23 cellular contexts compared by ENCODE assay signal in the genomic region with DNA sequence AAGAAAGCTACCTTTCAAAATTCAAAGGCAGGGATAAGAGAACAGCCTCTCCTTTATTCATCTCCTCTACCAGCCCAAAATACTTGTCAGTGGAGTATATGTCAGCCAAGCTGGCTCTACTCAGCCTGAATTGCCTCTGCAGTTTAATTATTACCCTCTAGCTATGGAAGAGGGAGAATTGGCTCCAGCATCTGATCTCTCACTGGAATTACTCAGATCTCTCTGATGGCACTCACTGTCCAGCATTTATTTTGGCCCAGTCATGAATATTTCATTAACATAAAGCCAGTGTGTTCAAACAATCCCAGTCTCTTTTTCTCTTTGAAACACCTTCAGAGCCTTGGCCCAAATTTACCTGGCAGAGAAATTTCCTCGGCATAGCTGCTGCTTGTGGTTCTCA. TPM values are rescaled to one million over a fixed set of nuclear protein-coding genes. Genes with fewer than 3 reads are reported as not detected.
DNase-seq lines count a peak whose midpoint lies in the region; ATAC-seq and TF ChIP-seq lines count a peak whose summit lies in the region.
"Had no signal": no experiment of that assay in that cellular context is flagged by ENCODE, and none has a peak within 500 bp of the region (broad histone marks: within the 10 kb centered on the region; RNA-seq: fewer than 3 reads in every experiment).

No MANE protein-coding gene starts in this region.

- no peak for ATAC-seq in psoas muscle
- no peak for ATAC-seq in HG02571 (IDR thresholded peaks at IDR 0.05; ENCODE audit: unreplicated experiment)
- ATAC-seq: A549, GM12878, GM23338, HCT116 had no signal

- H3K9me3 ChIP-seq in breast epithelium (no peaks in the 10 kb centered on the region), mammary epithelial cell (replicated peaks; ENCODE audit: insufficient read depth, low read length) (no peaks in the 10 kb centered on the region), psoas muscle (no peaks in the 10 kb centered on the region), smooth muscle cell (replicated peaks; ENCODE audit: low read depth) (no peaks in the 10 kb centered on the region)
- H3K9me3 ChIP-seq: A549, BE2C had no signal

- H3K4me1 ChIP-seq in breast epithelium (no peaks in the 10 kb centered on the region), mammary epithelial cell (ENCODE audit: insufficient read depth, low read length) (no peaks in the 10 kb centered on the region), psoas muscle (peaks cover 28% of the 10 kb centered on the region), smooth muscle cell (ENCODE audit: low read depth) (no peaks in the 10 kb centered on the region)
- H3K4me1 ChIP-seq: A549; BLaER1 treated with 17β-estradiol and CSF1 and Interleukin-3, amounts not matched to agents 10 nM and 100 nM had no signal

- in situ Hi-C loops in mammary epithelial cell (cut with MboI; ENCODE audit: low sequenced_read_pairs in 2 of 2), result no loop called here

- H3K4me2 ChIP-seq in mammary epithelial cell (ENCODE audit: insufficient read depth, low read depth, low read length), result no peak overlapping the region
- H3K4me2 ChIP-seq in smooth muscle cell, result no peak overlapping the region
- H3K4me2 ChIP-seq: A549; BLaER1 treated with 17β-estradiol and CSF1 and Interleukin-3, amounts not matched to agents 10 nM and 100 nM; GM23338 had no signal

- intact Hi-C loops in breast epithelium (cut with DNase I; ENCODE audit: low total_unique reads) (no loop called here), mammary epithelial cell (cut with micrococcal nuclease) (no loop called here), psoas muscle (cut with DNase I) (loop anchor here in 1 of 2 donors (10.0 kb wide), 1 partner anchor 115 kb away; no protein-coding TSS in a partner anchor)

- H3K9ac ChIP-seq in mammary epithelial cell (ENCODE audit: insufficient read depth, low read length) (no peak overlapping the region), smooth muscle cell (ENCODE audit: low read depth) (peak overlapping the region; percentile 39)
- H3K9ac ChIP-seq: BLaER1 treated with 17β-estradiol and CSF1 and Interleukin-3, amounts not matched to agents 10 nM and 100 nM had no signal

- no peaks in the 10 kb centered on the region for H3K79me2 ChIP-seq in mammary epithelial cell (ENCODE audit: insufficient read depth, low read length)
- H3K79me2 ChIP-seq in smooth muscle cell (ENCODE audit: low read depth), result no peaks in the 10 kb centered on the region

- H3K36me3 ChIP-seq in breast epithelium, result no peaks in the 10 kb centered on the region
- no peaks in the 10 kb centered on the region for H3K36me3 ChIP-seq in mammary epithelial cell (ENCODE audit: insufficient read depth, low read length)
- no peaks in the 10 kb centered on the region for H3K36me3 ChIP-seq in psoas muscle (ENCODE audit: insufficient read depth in 1 of 2, low read depth in 1 of 2)
- H3K36me3 ChIP-seq in smooth muscle cell (ENCODE audit: low read depth), result no peaks in the 10 kb centered on the region
- H3K36me3 ChIP-seq: BE2C; BLaER1 treated with 17β-estradiol and CSF1 and Interleukin-3, amounts not matched to agents 10 nM and 100 nM had no signal

- BruUV-seq in mammary epithelial cell (replicated peaks; lab: Mats Ljungman, UMichigan), result no TSS peak

- CTCF ChIA-PET in mammary epithelial cell (lab: Charles Lee; ENCODE audit: low non-redundant PET), result no interaction called here

- TF ChIP-seq POLR2A in breast epithelium (IDR thresholded peaks at IDR 0.05), result no peak

- TF ChIP-seq CTCF in breast epithelium (IDR thresholded peaks at IDR 0.05), result no peak
- no peak for TF ChIP-seq CTCF in mammary epithelial cell (conservative IDR thresholded peaks at IDR 0.05 in 1 of 2, IDR thresholded peaks at IDR 0.05 in 1 of 2; ENCODE audit: extremely low read depth in 1 of 2, insufficient read depth in 1 of 2, low read depth in 1 of 2, low read length in 2 of 2)
- TF ChIP-seq CTCF in psoas muscle (IDR thresholded peaks at IDR 0.05), result no peak
- TF ChIP-seq CTCF in smooth muscle cell (IDR thresholded peaks at IDR 0.05; ENCODE audit: borderline replicate concordance, insufficient read depth, poor library complexity, severe bottlenecking), result no peak

- H4K20me1 ChIP-seq in mammary epithelial cell (ENCODE audit: insufficient read depth, low read length), result no peaks in the 10 kb centered on the region
- no peaks in the 10 kb centered on the region for H4K20me1 ChIP-seq in smooth muscle cell (ENCODE audit: low read depth)
- H4K20me1 ChIP-seq: BLaER1 treated with 17β-estradiol and CSF1 and Interleukin-3, amounts not matched to agents 10 nM and 100 nM had no signal

- H3K27ac ChIP-seq in breast epithelium (peak overlapping the region; percentile 76 to 77), mammary epithelial cell (ENCODE audit: insufficient read depth, low read depth, low read length) (no peak overlapping the region), psoas muscle (peak overlapping the region; percentile 41), smooth muscle cell (ENCODE audit: low read depth) (peak overlapping the region; percentile 84)
- H3K27ac ChIP-seq: A549; BLaER1 treated with 17β-estradiol and CSF1 and Interleukin-3, amounts not matched to agents 10 nM and 100 nM had no signal

- H2AFZ ChIP-seq in mammary epithelial cell (ENCODE audit: low read depth, low read length) (no peak overlapping the region), smooth muscle cell (ENCODE audit: low read depth) (no peak overlapping the region)
- H2AFZ ChIP-seq: GM23338 had no signal

- H3K4me3 ChIP-seq in breast epithelium (no peak overlapping the region), mammary epithelial cell (replicated peaks in 1 of 3; ENCODE audit: insufficient read depth in 1 of 3, low read depth in 2 of 3, low read length in 3 of 3) (no peak overlapping the region), psoas muscle (no peak overlapping the region), smooth muscle cell (no peak overlapping the region)
- H3K4me3 ChIP-seq: A549; BLaER1 treated with 17β-estradiol and CSF1 and Interleukin-3, amounts not matched to agents 10 nM and 100 nM; GM12878; GM23338 had no signal

- dilution Hi-C loops in mammary epithelial cell (cut with HindIII; ENCODE audit: low sequenced_read_pairs), result no loop called here

- 0% methylated on average over 1 of the region's 1 CpG for WGBS in mammary epithelial cell (ENCODE audit: low coverage, missing lambda C conversion rate)
- 54 to 94% (median 70%) methylated on average over 1 of the region's 1 CpG for WGBS in psoas muscle, 3 donors
- 95% methylated on average over 1 of the region's 1 CpG for WGBS in smooth muscle cell (ENCODE audit: low lambda C conversion rate)

- peak in 1 of 2 donors; percentile 49 for DNase-seq in breast epithelium (ENCODE audit: low spot score in 2 of 2)
- no peak for DNase-seq in mammary epithelial cell
- no peak for DNase-seq in psoas muscle
- DNase-seq in smooth muscle cell (lab: John Stamatoyannopoulos, UW; ENCODE audit: unreplicated experiment), result no peak
- DNase-seq in NCI-H1105 treated with DMSO at 0.1 percent for 48 hours (lab: John Stamatoyannopoulos, UW), result no peak
- DNase-seq: 8988T; ACHN; AML-193; BE2C; CD4-positive, alpha-beta T cell; CD8-positive, alpha-beta memory T cell; DMS 273 treated with DMSO at 0.1 percent for 48 hours; DMS79; EL; GDM1; H9 had no signal

- H3K27me3 ChIP-seq in breast epithelium (no peaks in the 10 kb centered on the region), mammary epithelial cell (ENCODE audit: insufficient read depth, low read length) (no peaks in the 10 kb centered on the region), psoas muscle (ENCODE audit: insufficient read depth in 3 of 3, low read length in 2 of 3) (no peaks in the 10 kb centered on the region), smooth muscle cell (ENCODE audit: low read depth) (no peaks in the 10 kb centered on the region)
- H3K27me3 ChIP-seq: BE2C; BLaER1 treated with 17β-estradiol and CSF1 and Interleukin-3, amounts not matched to agents 10 nM and 100 nM had no signal

- no peaks in the 10 kb centered on the region for H3F3A ChIP-seq in smooth muscle cell (ENCODE audit: low read depth)

RNA-seq across cellular contexts. Expression of a gene that starts 58.6 kb away (rescaled TPM):
- total RNA-seq in breast epithelium (under 1 TPM; 0.44 to 0.98 (median 0.48) TPM), mammary epithelial cell (under 1 TPM in 1 of 2 donors, not detected in 1; 0.50 TPM), psoas muscle (10 to 100 TPM in 1 of 4 donors, 1 to 10 TPM in 3; 5.2 to 10.5 (median 7.5) TPM), smooth muscle cell (2.4 and 2.7 TPM in 2 replicates)
- polyA plus RNA-seq in mammary epithelial cell (not detected), psoas muscle (1 to 10 TPM; 2.4 to 8.1 (median 4.5) TPM), smooth muscle cell (8.8 and 10.8 TPM in 2 replicates)
- polyA minus RNA-seq in mammary epithelial cell, result not detected
- total RNA-seq: CD4-positive, alpha-beta T cell; CD8-positive, alpha-beta memory T cell had no signal
- polyA plus RNA-seq: A549; CD14-positive monocyte; CD8-positive, alpha-beta memory T cell had no signal
